ENCODE assay signal across 8 cellular contexts in genomic region chr15:88637841-88638625, GRCh38. TPM values are rescaled to one million over a fixed set of nuclear protein-coding genes. Genes with fewer than 3 reads are reported as not detected.
DNase-seq lines count a peak whose midpoint lies in the region; ATAC-seq, FAIRE-seq and TF ChIP-seq lines count a peak whose summit lies in the region.

No MANE protein-coding gene starts in this region.

- TF ChIP-seq CTCF in VCaP (conservative IDR thresholded peaks at IDR 0.05): no peak

- no peak for DNase-seq in Right ventricle myocardium superior
- peak; percentile 64 for DNase-seq in sciatic nerve (ENCODE audit: low spot score)
- no peak for DNase-seq in RCC 7860 (ENCODE audit: low spot score)
- no peak for DNase-seq in SKM-1 (lab: John Stamatoyannopoulos, UW; ENCODE audit: unreplicated experiment)

- peak overlapping the region; percentile 64 for H3K27ac ChIP-seq in VCaP

- peak; percentile 26 for TF ChIP-seq POLR2A in GM18526 (IDR thresholded peaks at IDR 0.05; ENCODE audit: extremely low read depth, insufficient read length)

- intact Hi-C loops in Right ventricle myocardium superior (cut with DNase I): no loop called here
- intact Hi-C loops in sciatic nerve (cut with DNase I): no loop called here

- FAIRE-seq in RCC 7860 (lab: Jason Lieb, UNC): no peak

- ATAC-seq in Right ventricle myocardium superior (ENCODE audit: poor library complexity): peak; percentile 19
- ATAC-seq in sciatic nerve: peak; percentile 29
- ATAC-seq in GM21367 (IDR thresholded peaks at IDR 0.05; ENCODE audit: unreplicated experiment): no peak
- no peak for ATAC-seq in GM18868 (IDR thresholded peaks at IDR 0.05; ENCODE audit: unreplicated experiment)

RNA-seq across cellular contexts. Expression of gene ISG20, which starts 0.8 kb away (rescaled TPM):
- total RNA-seq in Right ventricle myocardium superior (2.5 TPM), sciatic nerve (20.2 TPM)

RNA-seq across cellular contexts. Expression of gene AEN, which starts 16.9 kb away (rescaled TPM):
- total RNA-seq in Right ventricle myocardium superior: 10.0 TPM
- total RNA-seq in sciatic nerve: 10.7 TPM

Comparison
In these comparisons a context has a peak if more than half of its experiments do, and no peak if none do; other contexts are left out.
1. ATAC-seq: peak in Right ventricle myocardium superior (single experiment) and sciatic nerve (single experiment); none in GM21367 (single experiment) and GM18868 (single experiment).